Comparison of ENCODE assay signal across 17 cellular contexts in genomic region chr17:77317091-77317519, GRCh38.
DNase-seq lines count a peak whose midpoint lies in the region; FAIRE-seq and TF ChIP-seq lines count a peak whose summit lies in the region.
"Had no signal": no experiment of that assay in that cellular context is flagged by ENCODE, and none has a peak within 500 bp of the region (broad histone marks: within the 10 kb centered on the region; RNA-seq: fewer than 3 reads in every experiment).

No MANE protein-coding gene starts in this region.

- no peak for TF ChIP-seq CTCF in coronary artery (IDR thresholded peaks at IDR 0.05)
- TF ChIP-seq CTCF in osteoblast (IDR thresholded peaks at IDR 0.05; ENCODE audit: extremely low read depth, low read depth, low read length), result no peak
- TF ChIP-seq CTCF in GM10248 (IDR thresholded peaks at IDR 0.05; ENCODE audit: control extremely low read depth, extremely low read depth, low read depth, missing control alignments), result no peak

- H3K79me2 ChIP-seq in ACC112 (ENCODE audit: control insufficient read depth, insufficient read depth, low read length, unreplicated experiment), result peaks cover 23% of the 10 kb centered on the region
- H3K79me2 ChIP-seq in osteoblast (ENCODE audit: insufficient read depth, low read length), result peaks cover 35% of the 10 kb centered on the region

- in situ Hi-C loops in HAP-1 (cut with MboI; ENCODE audit: low sequenced_read_pairs), result no loop called here

- no peak overlapping the region for H3K4me2 ChIP-seq in osteoblast (ENCODE audit: insufficient read depth, low read length)

- H3K4me3 ChIP-seq in ACC112 (ENCODE audit: low read depth, low read length), result no peak overlapping the region
- no peak overlapping the region for H3K4me3 ChIP-seq in coronary artery
- H3K4me3 ChIP-seq in osteoblast (ENCODE audit: insufficient read depth, low read length), result no peak overlapping the region
- no peak overlapping the region for H3K4me3 ChIP-seq in HAP-1
- H3K4me3 ChIP-seq: adrenal gland, colonic mucosa, pancreas had no signal

- FAIRE-seq in GM12892 (lab: Jason Lieb, UNC) (no peak), GM19239 (lab: Jason Lieb, UNC) (no peak)
- FAIRE-seq: GM18507, pancreas had no signal

- H3K36me3 ChIP-seq in ACC112 (ENCODE audit: insufficient read depth, low read length) (no peaks in the 10 kb centered on the region), osteoblast (ENCODE audit: insufficient read depth, low read length) (no peaks in the 10 kb centered on the region), HAP-1 (replicated peaks) (no peaks in the 10 kb centered on the region; the same call in 1 of the 2 replicates)
- H3K36me3 ChIP-seq: adrenal gland, colonic mucosa, pancreas had no signal

- H3K9me3 ChIP-seq in osteoblast (ENCODE audit: low read depth, low read length), result no peaks in the 10 kb centered on the region
- no peaks in the 10 kb centered on the region for H3K9me3 ChIP-seq in HAP-1
- H3K9me3 ChIP-seq: adrenal gland, colonic mucosa, pancreas had no signal

- no peaks in the 10 kb centered on the region for H4K20me1 ChIP-seq in osteoblast (ENCODE audit: insufficient read depth, low read length)

- H3K27ac ChIP-seq in ACC112 (ENCODE audit: low read depth, low read length) (peak overlapping the region; percentile 52; the same call in 1 of the 2 replicates), coronary artery (no peak overlapping the region), osteoblast (ENCODE audit: low read depth, low read length) (peak overlapping the region; percentile 81)
- H3K27ac ChIP-seq: colonic mucosa, pancreas had no signal

- POLR2A ChIA-PET in GM10248 (lab: Yijun Ruan, JAX), result no interaction called here

- CTCF ChIA-PET in GM10248 (lab: Yijun Ruan, JAX), result no interaction called here

- DNase-seq in Kasumi-1 (lab: John Stamatoyannopoulos, UW), result peak; percentile 22 to 25
- peak; percentile 55 for DNase-seq in coronary artery (ENCODE audit: low spot score)
- peak; percentile 14 for DNase-seq in osteoblast (ENCODE audit: insufficient read length, low spot score, missing footprints)
- no peak for DNase-seq in HAP-1 (ENCODE audit: low spot score in 2 of 2)
- no peak for DNase-seq in GM12892 (ENCODE audit: insufficient read length)
- no peak for DNase-seq in GM10248 (ENCODE audit: extremely low spot score)
- no peak for DNase-seq in GM19239 (ENCODE audit: insufficient read length, low spot score)
- DNase-seq: activated CD4-positive, alpha-beta T cell treated with anti-CD3 and anti-CD28 coated beads, Interleukin-2, amount 50 U/mL, for 4 hours; Calu3; colonic mucosa; Karpas-422; NCI-H345; stimulated activated naive CD4-positive, alpha-beta T cell had no signal

- TF ChIP-seq POLR2A in GM12892 (IDR thresholded peaks at IDR 0.05; ENCODE audit: low read depth, low read length), result no peak

- H2AFZ ChIP-seq in ACC112 (ENCODE audit: low read length, unreplicated experiment) (no peak overlapping the region), osteoblast (ENCODE audit: low read length) (no peak overlapping the region)

- no peaks in the 10 kb centered on the region for H3K27me3 ChIP-seq in ACC112 (ENCODE audit: insufficient read depth, low read length)
- H3K27me3 ChIP-seq in osteoblast (ENCODE audit: insufficient read depth, low read length), result no peaks in the 10 kb centered on the region
- no peaks in the 10 kb centered on the region for H3K27me3 ChIP-seq in HAP-1 (ENCODE audit: low read depth)
- H3K27me3 ChIP-seq: adrenal gland, colonic mucosa, pancreas had no signal

- H3K4me1 ChIP-seq in ACC112 (ENCODE audit: control insufficient read depth, insufficient read depth, low read length, unreplicated experiment) (peaks cover 39% of the 10 kb centered on the region), osteoblast (ENCODE audit: insufficient read depth, low read length) (peaks cover 54% of the 10 kb centered on the region), HAP-1 (peaks cover 35% of the 10 kb centered on the region)

Comparison
In these comparisons a context has a peak if more than half of its experiments do, and no peak if none do; other contexts are left out.
1. H3K27ac ChIP-seq: peak in ACC112 (single experiment) and osteoblast (single experiment); none in coronary artery (0 of 2).
2. DNase-seq: peak in Kasumi-1 (2 of 2), coronary artery (single experiment) and osteoblast (single experiment); none in HAP-1 (0 of 2), GM12892 (single experiment), GM10248 (single experiment) and GM19239 (single experiment).